8 cellular contexts compared by ENCODE assay signal in genomic region chr1:45803781-45804670, GRCh38. TPM values are rescaled to one million over a fixed set of nuclear protein-coding genes. Genes with fewer than 3 reads are reported as not detected.
A peak's percentile ranks its signal among the peaks of the same experiment; 100 is the strongest.
DNase-seq lines count a peak whose midpoint lies in the region; ATAC-seq, FAIRE-seq and TF ChIP-seq lines count a peak whose summit lies in the region.
"Not testable (repeated sequence)": the region's sequence is repeated elsewhere in the genome, so short reads cannot be mapped to it uniquely, and the experiment has no call there.

No MANE protein-coding gene starts in this region.

- FAIRE-seq in HepG2 (lab: Jason Lieb, UNC): not testable (repeated sequence)

- TF ChIP-seq RAD21 in HepG2 (CRISPR knock-in tag; IDR thresholded peaks at IDR 0.05): not testable (repeated sequence)

- peaks cover 0 to 41% (median 7%) of the 10 kb centered on the region in 11 experiments; a peak in 8 of 22 replicates for H4K20me1 ChIP-seq in BLaER1 treated with 17β-estradiol and CSF1 and Interleukin-3, amounts not matched to agents 10 nM and 100 nM
- not testable (repeated sequence) for H4K20me1 ChIP-seq in HepG2 (ENCODE audit: insufficient read depth, low read length)

- TF ChIP-seq POLR2A in HepG2 (IDR thresholded peaks at IDR 0.05; ENCODE audit: insufficient read depth in 1 of 2, low read depth in 2 of 2, low read length in 2 of 2): not testable (repeated sequence)

- H3K36me3 ChIP-seq in BLaER1 treated with 17β-estradiol and CSF1 and Interleukin-3, amounts not matched to agents 10 nM and 100 nM: peaks cover 0 to 29% (median 21%) of the 10 kb centered on the region in 11 experiments; a peak in 18 of 22 replicates
- H3K36me3 ChIP-seq in HepG2 (replicated peaks in 1 of 2; ENCODE audit: control insufficient read depth in 1 of 2, insufficient read depth in 2 of 2, low read length in 2 of 2): peaks cover 0 to 16% of the 10 kb centered on the region in 2 experiments; a peak in 2 of 5 replicates

- H2AFZ ChIP-seq in HepG2 (ENCODE audit: low read length): not testable (repeated sequence)

- peak overlapping the region; percentile 62 to 82 (median 72) for H3K4me3 ChIP-seq in BLaER1 treated with 17β-estradiol and CSF1 and Interleukin-3, amounts not matched to agents 10 nM and 100 nM
- H3K4me3 ChIP-seq in epithelial cell of esophagus (ENCODE audit: low read length) (peak overlapping the region; percentile 72), HepG2 (replicated peaks in 1 of 3; ENCODE audit: insufficient read depth in 1 of 3, low read depth in 2 of 3, low read length in 3 of 3) (peak overlapping the region; percentile 81 to 97 (median 90))

- H3K27ac ChIP-seq in BLaER1 treated with 17β-estradiol and CSF1 and Interleukin-3, amounts not matched to agents 10 nM and 100 nM: peak overlapping the region in 10 of 11 experiments; percentile 33 to 79 (median 64); a peak in 20 of 22 replicates
- peak overlapping the region; percentile 47 for H3K27ac ChIP-seq in HepG2 (ENCODE audit: extremely low read length, insufficient read depth, low read length)

- not testable (repeated sequence) for TF ChIP-seq EP300 in HepG2 (IDR thresholded peaks at IDR 0.05; ENCODE audit: low read depth in 2 of 2, low read length in 2 of 2); HepG2 (CRISPR knock-in tag; IDR thresholded peaks at IDR 0.05; ENCODE audit: borderline replicate concordance)

- TSS peak; percentile 72 for BruUV-seq in HepG2 (replicated peaks; lab: Mats Ljungman, UMichigan)

- ATAC-seq in GM19395 (IDR thresholded peaks at IDR 0.05; ENCODE audit: unreplicated experiment) (peak; percentile 34), HG03175 (IDR thresholded peaks at IDR 0.05; ENCODE audit: unreplicated experiment) (peak; percentile 21), HepG2 (peak; percentile 36)

- H3K4me1 ChIP-seq in BLaER1 treated with 17β-estradiol and CSF1 and Interleukin-3, amounts not matched to agents 10 nM and 100 nM: peaks cover 25 to 36% (median 27%) of the 10 kb centered on the region in 10 experiments
- H3K4me1 ChIP-seq in HepG2 (ENCODE audit: insufficient read depth, low read length): peaks cover 32% of the 10 kb centered on the region

- 1% methylated on average over 20 of the region's 60 CpGs for WGBS in HepG2 (ENCODE audit: low lambda C conversion rate)

- H3K4me2 ChIP-seq in BLaER1 treated with 17β-estradiol and CSF1 and Interleukin-3, amounts not matched to agents 10 nM and 100 nM: peak overlapping the region; percentile 86 to 96 (median 89)
- peak overlapping the region; percentile 67 for H3K4me2 ChIP-seq in HepG2 (ENCODE audit: low read depth, low read length)

- POLR2A ChIA-PET in HepG2 (lab: Yijun Ruan, JAX): interaction anchor here (0.7 to 1.6 kb wide), 2 partner anchors 118 to 219 kb away, joined by 3 read pairs; partner anchors contain the start of gene GPBP1L1

- peaks cover 50% of the 10 kb centered on the region for H3K79me2 ChIP-seq in HepG2 (ENCODE audit: insufficient read depth, low read length)

- not testable (repeated sequence) for H3K9me3 ChIP-seq in BLaER1 treated with 17β-estradiol and CSF1 and Interleukin-3, amounts not matched to agents 10 nM and 100 nM (replicated peaks in 1 of 11); HepG2 (ENCODE audit: low read length)

- H3K27me3 ChIP-seq in BLaER1 treated with 17β-estradiol and CSF1 and Interleukin-3, amounts not matched to agents 10 nM and 100 nM; HepG2 (ENCODE audit: control insufficient read depth in 1 of 2, insufficient read depth in 2 of 2, low read length in 2 of 2): not testable (repeated sequence)

- H3K9ac ChIP-seq in BLaER1 treated with 17β-estradiol and CSF1 and Interleukin-3, amounts not matched to agents 10 nM and 100 nM: peak overlapping the region; percentile 69 to 83 (median 78)
- H3K9ac ChIP-seq in HepG2 (ENCODE audit: insufficient read depth, low read depth, low read length): peak overlapping the region; percentile 77

- CTCF ChIA-PET in HepG2 (lab: Yijun Ruan, JAX; ENCODE audit: low intra/inter-chr PET ratio, low total read pairs): not testable (repeated sequence)

- DNase-seq in NCI-H526 treated with DMSO at 0.1 percent for 48 hours (lab: John Stamatoyannopoulos, UW) (peak; percentile 71), activated T-cell treated with anti-CD3 and anti-CD28 coated beads for 4 hours (peak; percentile 10), epithelial cell of esophagus (ENCODE audit: low read depth) (peak; percentile 25), HepG2 (ENCODE audit: low spot score) (peak; percentile 25)
- peak; percentile 17 for DNase-seq in stimulated activated CD4-positive, alpha-beta T cell treated with anti-CD3 and anti-CD28 coated beads, Interleukin-12 subunit alpha, Interleukin-12 subunit beta, amount 100 ng/mL, for 4 hours

- in situ Hi-C loops in HepG2 (cut with HindIII; ENCODE audit: extremely low pct_ligation_motif_present, low pct_unique_long_range_greater_than_20kb): loop anchor here (5.0 kb wide), 1 partner anchor 117 kb away; the partner anchor contains the start of genes GPBP1L1 and TMEM69

- intact Hi-C loops in HepG2 (cut with micrococcal nuclease; ENCODE audit: unreplicated experiment): loop anchor here (2.0 kb wide), 3 partner anchors 53 to 117 kb away; partner anchors contain the start of genes GPBP1L1 and IPP

- not testable (repeated sequence) for TF ChIP-seq CTCF in epithelial cell of esophagus (IDR thresholded peaks at IDR 0.05; ENCODE audit: insufficient read depth, low read depth, low read length, missing control alignments); HepG2 (CRISPR knock-in tag; IDR thresholded peaks at IDR 0.05)

RNA-seq across cellular contexts. Expression of gene MAST2, which starts 0.6 kb away (rescaled TPM):
- total RNA-seq in HepG2 (2016; rRNA removed; fragmentation: Illumina TruSeq; extraction: Trizol): 14.3 and 15.3 TPM in 2 replicates
- total RNA-seq in HepG2 (2016; cell fraction: cytosol; rRNA removed; fragmentation: Illumina TruSeq; extraction: Trizol; ENCODE audit: low read depth): 9.9 and 10.4 TPM in 2 replicates
- 12.9 and 13.7 TPM in 2 replicates for total RNA-seq in HepG2 (2016; cell fraction: insoluble cytoplasmic fraction; rRNA removed; fragmentation: Illumina TruSeq; extraction: Trizol)
- total RNA-seq in HepG2 (2016; cell fraction: membrane; rRNA removed; fragmentation: Illumina TruSeq; extraction: Trizol): 12.0 and 14.5 TPM in 2 replicates
- 26.9 and 30.8 TPM in 2 replicates for total RNA-seq in HepG2 (2016; cell fraction: nucleus; rRNA removed; fragmentation: Illumina TruSeq; extraction: Trizol)
- 23.0 and 26.3 TPM in 2 replicates for polyA plus RNA-seq in HepG2 (2011; rRNA removed)
- polyA plus RNA-seq in HepG2 (2011; cell fraction: cytosol; rRNA removed): 15.9 and 16.5 TPM in 2 replicates
- polyA plus RNA-seq in HepG2 (2011; cell fraction: nucleus; rRNA removed): 89.7 and 90.3 TPM in 2 replicates
- 18.5 and 25.7 TPM in 2 replicates for polyA plus RNA-seq in HepG2 (2012)
- 2.2 and 2.3 TPM in 2 replicates for polyA plus RNA-seq in HepG2 (2016; cell fraction: cytosol; fragmentation: Illumina TruSeq; extraction: Trizol; ENCODE audit: low read depth)
- 16.9 and 21.5 TPM in 2 replicates for polyA plus RNA-seq in HepG2 (2016; cell fraction: insoluble cytoplasmic fraction; fragmentation: Illumina TruSeq; extraction: Trizol; ENCODE audit: low read depth)
- polyA plus RNA-seq in HepG2 (2016; cell fraction: membrane; fragmentation: Illumina TruSeq; extraction: Trizol; ENCODE audit: low read depth): 7.6 and 9.3 TPM in 2 replicates
- polyA plus RNA-seq in HepG2 (2016; cell fraction: nucleus; fragmentation: Illumina TruSeq; extraction: Trizol; ENCODE audit: insufficient read depth, low read depth): 56.2 and 67.8 TPM in 2 replicates
- 58.6 and 58.9 TPM in 2 replicates for polyA minus RNA-seq in HepG2 (2011; rRNA and poly(A)+ RNA removed; ENCODE audit: low replicate concordance)
- polyA minus RNA-seq in HepG2 (2011; cell fraction: cytosol; rRNA and poly(A)+ RNA removed): 22.0 and 27.0 TPM in 2 replicates
- 78.5 and 80.8 TPM in 2 replicates for polyA minus RNA-seq in HepG2 (2011; cell fraction: nucleus; rRNA and poly(A)+ RNA removed)

RNA-seq across cellular contexts. Expression of gene IPP, which starts 53.6 kb away (rescaled TPM):
- total RNA-seq in HepG2 (2016; rRNA removed; fragmentation: Illumina TruSeq; extraction: Trizol): 9.7 and 14.1 TPM in 2 replicates
- 1.4 and 1.9 TPM in 2 replicates for total RNA-seq in HepG2 (2016; cell fraction: cytosol; rRNA removed; fragmentation: Illumina TruSeq; extraction: Trizol; ENCODE audit: low read depth)
- 9.3 and 17.3 TPM in 2 replicates for total RNA-seq in HepG2 (2016; cell fraction: insoluble cytoplasmic fraction; rRNA removed; fragmentation: Illumina TruSeq; extraction: Trizol)
- total RNA-seq in HepG2 (2016; cell fraction: membrane; rRNA removed; fragmentation: Illumina TruSeq; extraction: Trizol): 4.3 and 4.5 TPM in 2 replicates
- total RNA-seq in HepG2 (2016; cell fraction: nucleus; rRNA removed; fragmentation: Illumina TruSeq; extraction: Trizol): 6.7 and 6.8 TPM in 2 replicates
- 3.0 and 3.1 TPM in 2 replicates for polyA plus RNA-seq in HepG2 (2011; rRNA removed)
- 1.2 and 2.3 TPM in 2 replicates for polyA plus RNA-seq in HepG2 (2011; cell fraction: cytosol; rRNA removed)
- 0.90 and 1.3 TPM in 2 replicates for polyA plus RNA-seq in HepG2 (2011; cell fraction: nucleus; rRNA removed)
- polyA plus RNA-seq in HepG2 (2012): 4.1 and 6.3 TPM in 2 replicates
- 0.96 and 1.1 TPM in 2 replicates for polyA plus RNA-seq in HepG2 (2016; cell fraction: cytosol; fragmentation: Illumina TruSeq; extraction: Trizol; ENCODE audit: low read depth)
- polyA plus RNA-seq in HepG2 (2016; cell fraction: insoluble cytoplasmic fraction; fragmentation: Illumina TruSeq; extraction: Trizol; ENCODE audit: low read depth): 9.0 and 10.4 TPM in 2 replicates
- polyA plus RNA-seq in HepG2 (2016; cell fraction: membrane; fragmentation: Illumina TruSeq; extraction: Trizol; ENCODE audit: low read depth): 2.3 and 3.1 TPM in 2 replicates
- polyA plus RNA-seq in HepG2 (2016; cell fraction: nucleus; fragmentation: Illumina TruSeq; extraction: Trizol; ENCODE audit: insufficient read depth, low read depth): 5.5 and 7.0 TPM in 2 replicates
- polyA minus RNA-seq in HepG2 (2011; rRNA and poly(A)+ RNA removed; ENCODE audit: low replicate concordance): 2.5 and 3.2 TPM in 2 replicates
- polyA minus RNA-seq in HepG2 (2011; cell fraction: cytosol; rRNA and poly(A)+ RNA removed): 3.1 and 3.4 TPM in 2 replicates
- 4.5 and 5.3 TPM in 2 replicates for polyA minus RNA-seq in HepG2 (2011; cell fraction: nucleus; rRNA and poly(A)+ RNA removed)

Comparison
In these comparisons a context has a peak if more than half of its experiments do, and no peak if none do; other contexts are left out.
1. Peak in every context shown above with its lines: DNase-seq, ATAC-seq, H3K4me3 ChIP-seq and H3K27ac ChIP-seq.
2. DNase-seq: peak in every context shown above with its lines; median percentile 71 in NCI-H526 treated with DMSO at 0.1 percent for 48 hours; 25 in epithelial cell of esophagus; 25 in HepG2; 17 in stimulated activated CD4-positive, alpha-beta T cell treated with anti-CD3 and anti-CD28 coated beads, Interleukin-12 subunit alpha, Interleukin-12 subunit beta, amount 100 ng/mL, for 4 hours; 10 in activated T-cell treated with anti-CD3 and anti-CD28 coated beads for 4 hours.